In genomic region chr17:78265121-78265520, GRCh38 we compare ENCODE assay signal across 18 cellular contexts. TPM values are rescaled to one million over a fixed set of nuclear protein-coding genes. Genes with fewer than 3 reads are reported as not detected.
"Had no signal": no experiment of that assay in that cellular context is flagged by ENCODE, and none has a peak within 500 bp of the region (broad histone marks: within the 10 kb centered on the region; RNA-seq: fewer than 3 reads in every experiment).

No MANE protein-coding gene starts in this region.

- H3K9me3 Mint-ChIP-seq: activated naive CD4-positive, alpha-beta T cell treated with anti-CD3 and anti-CD28 coated beads, Interleukin-2, amount 50 U/mL, for 24 hours; natural killer cell; stimulated activated naive CD8-positive, alpha-beta T cell treated with anti-CD3 and anti-CD28 coated beads, Interleukin-15, Interleukin-2, amounts not matched to agents 100 ng/mL and 50 ng/mL, for 24 hours had no signal

- H3K4me3 ChIP-seq: smooth muscle cell had no signal

- H3K36me3 Mint-ChIP-seq: activated naive CD4-positive, alpha-beta T cell treated with anti-CD3 and anti-CD28 coated beads, Interleukin-2, amount 50 U/mL, for 24 hours; natural killer cell had no signal

- H3K4me2 ChIP-seq: smooth muscle cell had no signal

- ATAC-seq: activated CD4-positive, CD25-positive, alpha-beta regulatory T cell treated with anti-CD3 and anti-CD28 coated beads, Interleukin-2, amount 50 U/mL, for 24 hours; left colon; natural killer cell; right cardiac atrium had no signal

- H3K27ac Mint-ChIP-seq: natural killer cell; stimulated activated naive CD8-positive, alpha-beta T cell treated with anti-CD3 and anti-CD28 coated beads, Interleukin-15, Interleukin-2, amounts not matched to agents 100 ng/mL and 50 ng/mL, for 24 hours had no signal

- H3K27me3 Mint-ChIP-seq: activated naive CD4-positive, alpha-beta T cell treated with anti-CD3 and anti-CD28 coated beads, Interleukin-2, amount 50 U/mL, for 24 hours; stimulated activated naive CD8-positive, alpha-beta T cell treated with anti-CD3 and anti-CD28 coated beads, Interleukin-15, Interleukin-2, amounts not matched to agents 100 ng/mL and 50 ng/mL, for 24 hours had no signal

- H3K4me3 Mint-ChIP-seq: activated naive CD4-positive, alpha-beta T cell treated with anti-CD3 and anti-CD28 coated beads, Interleukin-2, amount 50 U/mL, for 24 hours; natural killer cell; stimulated activated naive CD8-positive, alpha-beta T cell treated with anti-CD3 and anti-CD28 coated beads, Interleukin-15, Interleukin-2, amounts not matched to agents 100 ng/mL and 50 ng/mL, for 24 hours had no signal

- DNase-seq: activated CD4-positive, alpha-beta T cell treated with anti-CD3 and anti-CD28 coated beads, Interleukin-2, amount 50 U/mL, for 4 hours; activated T-cell treated with anti-CD3 and anti-CD28 coated beads for 4 hours; caudate nucleus; left colon; natural killer cell had no signal

- FAIRE-seq: colon, endometrium, islet of Langerhans had no signal

RNA-seq across cellular contexts. Expression of gene TMEM235, which starts 33.7 kb away (rescaled TPM):
- total RNA-seq: esophagus mucosa, left colon, mucosa of gallbladder, natural killer cell, posterior vena cava, right cardiac atrium, smooth muscle cell, temporal lobe, ureter had no signal
- polyA plus RNA-seq: right cardiac atrium, smooth muscle cell had no signal
